ENCODE assay signal across 9 cellular contexts in the genomic region with DNA sequence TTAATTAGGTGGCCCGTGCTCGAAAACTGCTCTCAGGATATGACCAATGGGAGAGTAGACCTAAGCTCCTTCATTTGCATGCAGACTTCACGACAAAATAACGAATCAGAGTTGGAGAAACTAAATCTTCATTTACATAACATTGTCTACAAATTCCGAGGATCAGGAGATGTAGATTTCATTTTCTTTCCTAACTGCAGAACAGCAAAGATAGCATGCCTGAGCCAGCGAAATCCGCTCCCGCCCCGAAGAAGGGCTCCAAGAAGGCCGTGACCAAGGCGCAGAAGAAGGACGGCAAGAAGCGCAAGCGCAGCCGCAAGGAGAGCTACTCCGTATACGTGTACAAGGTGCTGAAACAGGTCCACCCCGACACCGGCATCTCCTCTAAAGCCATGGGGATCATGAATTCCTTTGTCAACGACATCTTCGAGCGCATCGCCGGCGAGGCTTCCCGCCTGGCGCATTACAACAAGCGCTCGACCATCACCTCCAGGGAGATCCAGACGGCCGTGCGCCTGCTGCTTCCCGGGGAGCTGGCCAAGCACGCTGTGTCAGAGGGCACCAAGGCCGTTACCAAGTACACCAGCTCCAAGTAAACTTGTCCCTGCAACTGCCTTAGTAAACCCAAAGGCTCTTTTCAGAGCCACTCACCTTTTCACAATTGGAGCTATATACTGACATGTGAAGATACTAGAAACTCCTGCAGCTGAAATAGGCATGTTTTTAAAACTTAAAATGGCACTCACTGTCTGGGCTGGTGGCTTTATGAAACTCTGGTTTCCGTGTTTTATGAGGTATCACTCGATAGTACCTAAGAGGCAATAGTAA.
DNase-seq lines count a peak whose midpoint lies in the region; ATAC-seq and TF ChIP-seq lines count a peak whose summit lies in the region.
"Had no signal": no experiment of that assay in that cellular context is flagged by ENCODE, and none has a peak within 500 bp of the region (broad histone marks: within the 10 kb centered on the region; RNA-seq: fewer than 3 reads in every experiment).

No MANE protein-coding gene starts in this region.

- no peaks in the 10 kb centered on the region for H3K27me3 ChIP-seq in Peyer's patch

- peak; percentile 69 for DNase-seq in AG09319 (ENCODE audit: extremely low read depth, low read depth)
- peak; percentile 43 to 79 (median 79) for DNase-seq in Peyer's patch
- peak in 46 of 56 donors; percentile 9 to 73 (median 38) for DNase-seq in amygdala (lab: John Stamatoyannopoulos, UW)
- DNase-seq in Right ventricle myocardium superior: peak; percentile 69
- DNase-seq in omental fat pad (ENCODE audit: low spot score): no peak
- DNase-seq in COLO668 (lab: John Stamatoyannopoulos, UW; ENCODE audit: unreplicated experiment): no peak

- H3K9me3 ChIP-seq in Peyer's patch: no peaks in the 10 kb centered on the region

- TF ChIP-seq POLR2A in Peyer's patch (IDR thresholded peaks at IDR 0.05): peak; percentile 94 to 97

- no peaks in the 10 kb centered on the region for H3K36me3 ChIP-seq in Peyer's patch

- ATAC-seq in GM21423 (IDR thresholded peaks at IDR 0.05; ENCODE audit: unreplicated experiment) (peak; percentile 34), Right ventricle myocardium superior (ENCODE audit: poor library complexity) (peak; percentile 97), omental fat pad (ENCODE audit: low FRiP score) (peak; percentile 78), GM19035 (IDR thresholded peaks at IDR 0.05; ENCODE audit: unreplicated experiment) (no peak)
- ATAC-seq: HCT116 had no signal

- H3K4me3 ChIP-seq in Peyer's patch: peak overlapping the region; percentile 37 to 61 (median 49)

- peaks cover 0 to 5% (median 0%) of the 10 kb centered on the region in 4 donors for H3K4me1 ChIP-seq in Peyer's patch

- TF ChIP-seq CTCF in AG09319 (IDR thresholded peaks at IDR 0.05; ENCODE audit: low read depth, low read length): no peak
- no peak for TF ChIP-seq CTCF in Peyer's patch (IDR thresholded peaks at IDR 0.05)
- no peak for TF ChIP-seq CTCF in omental fat pad (IDR thresholded peaks at IDR 0.05)

- intact Hi-C loops in Right ventricle myocardium superior (cut with DNase I): no loop called here

- H3K27ac ChIP-seq in Peyer's patch: peak overlapping the region; percentile 73 to 91 (median 79)

Comparison
In these comparisons a context has a peak if more than half of its experiments do, and no peak if none do; other contexts are left out.
1. DNase-seq: peak in AG09319 (single experiment), Peyer's patch (3 of 3), amygdala (46 of 56) and Right ventricle myocardium superior (single experiment); none in omental fat pad (single experiment) and COLO668 (single experiment).